Comparison of ENCODE assay signal across 15 cellular contexts in genomic region chr12:29050503-29050902, GRCh38.
DNase-seq lines count a peak whose midpoint lies in the region; ATAC-seq, FAIRE-seq and TF ChIP-seq lines count a peak whose summit lies in the region.
"Had no signal": no experiment of that assay in that cellular context is flagged by ENCODE, and none has a peak within 500 bp of the region (broad histone marks: within the 10 kb centered on the region; RNA-seq: fewer than 3 reads in every experiment).

No MANE protein-coding gene starts in this region.

- peak; percentile 31 for FAIRE-seq in GM12878 (lab: Jason Lieb, UNC)

- no peak overlapping the region for H3K4me2 ChIP-seq in GM12878 (ENCODE audit: control insufficient read depth, insufficient read depth)

- no peaks in the 10 kb centered on the region for H3K9me3 ChIP-seq in GM12878 (replicated peaks; ENCODE audit: control insufficient read depth, insufficient read depth, low read length)
- H3K9me3 ChIP-seq: suprapubic skin had no signal

- ATAC-seq in GM19035 (IDR thresholded peaks at IDR 0.05; ENCODE audit: unreplicated experiment) = peak; percentile 82
- peak; percentile 59 for ATAC-seq in HG02610 (IDR thresholded peaks at IDR 0.05; ENCODE audit: unreplicated experiment)
- peak; percentile 95 for ATAC-seq in HG03354 (IDR thresholded peaks at IDR 0.05; ENCODE audit: poor library complexity, severe bottlenecking, unreplicated experiment)
- peak; percentile 93 for ATAC-seq in GM12878
- ATAC-seq: naive thymus-derived CD4-positive, alpha-beta T cell had no signal

- H3K4me3 ChIP-seq in GM12878 = no peak overlapping the region
- H3K4me3 ChIP-seq: suprapubic skin had no signal

- peaks cover 16% of the 10 kb centered on the region for H3K27me3 Mint-ChIP-seq in activated CD4-positive, alpha-beta memory T cell treated with anti-CD3 and anti-CD28 coated beads, Interleukin-2, amount 10 ng/mL, durations not matched to agents 7 days and 5 days

- POLR2A ChIA-PET in GM12878 (lab: Charles Lee) = no interaction called here
- POLR2A ChIA-PET in activated CD4-positive, alpha-beta memory T cell treated with anti-CD3 and anti-CD28 coated beads, Interleukin-2, amount 10 ng/mL, durations not matched to agents 7 days and 5 days (lab: Charles Lee) = no interaction called here

- BruUV-seq in GM12878 (replicated peaks; lab: Mats Ljungman, UMichigan) = no TSS peak

- H3K79me2 ChIP-seq in GM12878 (ENCODE audit: control insufficient read depth, insufficient read depth, low read length) = no peaks in the 10 kb centered on the region

- H3K4me1 Mint-ChIP-seq in activated CD4-positive, alpha-beta memory T cell treated with anti-CD3 and anti-CD28 coated beads, Interleukin-2, amount 10 ng/mL, durations not matched to agents 7 days and 5 days = no peaks in the 10 kb centered on the region

- H2AFZ ChIP-seq in GM12878 (ENCODE audit: control insufficient read depth, low read depth, low read length) = no peak overlapping the region

- H3K4me1 ChIP-seq in GM12878 (ENCODE audit: control insufficient read depth, insufficient read depth, low read length) = no peaks in the 10 kb centered on the region
- H3K4me1 ChIP-seq: suprapubic skin had no signal

- H3K27ac ChIP-seq in GM12878 (ENCODE audit: control insufficient read depth, insufficient read depth) = no peak overlapping the region
- H3K27ac ChIP-seq: brain microvascular endothelial cell, suprapubic skin had no signal

- WGBS in GM12878 (ENCODE audit: insufficient coverage, insufficient replicate concordance, low lambda C conversion rate, missing lambda C conversion rate) = 2% methylated on average over 3 of the region's 3 CpGs

- no peaks in the 10 kb centered on the region for H3K36me3 Mint-ChIP-seq in activated CD4-positive, alpha-beta memory T cell treated with anti-CD3 and anti-CD28 coated beads, Interleukin-2, amount 10 ng/mL, durations not matched to agents 7 days and 5 days (ENCODE audit: low read depth)
- H3K36me3 Mint-ChIP-seq: naive thymus-derived CD4-positive, alpha-beta T cell had no signal

- H3K9ac ChIP-seq in GM12878 (ENCODE audit: control insufficient read depth, insufficient read depth, low read length) = no peak overlapping the region

- TF ChIP-seq RAD21 in GM12878 (IDR thresholded peaks at IDR 0.05; ENCODE audit: insufficient read depth, low read depth, low read length) = no peak

- no peak for TF ChIP-seq POLR2A in GM12878 (IDR thresholded peaks at IDR 0.05; ENCODE audit: low read depth, low read length)

- H3K27me3 ChIP-seq in GM12878 (replicated peaks in 1 of 2; ENCODE audit: control insufficient read depth in 2 of 2, insufficient read depth in 2 of 2, low read length in 1 of 2) = no peaks in the 10 kb centered on the region
- H3K27me3 ChIP-seq: brain microvascular endothelial cell, suprapubic skin had no signal

- DNase-seq in GM12878 (ENCODE audit: low read depth, low spot score) = no peak
- DNase-seq in effector CD4-positive, alpha-beta T cell = no peak
- DNase-seq in activated effector memory CD4-positive, alpha-beta T cell treated with Interleukin-2 at 50 U/mL for 16 hours = no peak
- no peak for DNase-seq in activated CD4-positive, alpha-beta memory T cell treated with anti-CD3 and anti-CD28 coated beads, Interleukin-2, amount 10 ng/mL, durations not matched to agents 7 days and 5 days
- DNase-seq in NCI-H69 (lab: John Stamatoyannopoulos, UW) = no peak
- DNase-seq: activated CD4-positive, alpha-beta T cell treated with anti-CD3 and anti-CD28 coated beads for 1 hour; glutamatergic neuron; naive thymus-derived CD4-positive, alpha-beta T cell; NCI-H82 had no signal

- SMC1A ChIA-PET in GM12878 (lab: Charles Lee; ENCODE audit: uncharacterized antibody, unreplicated experiment) = no interaction called here

- no peaks in the 10 kb centered on the region for H4K20me1 ChIP-seq in GM12878 (ENCODE audit: control insufficient read depth, insufficient read depth)

- RAD21 ChIA-PET in GM12878 (lab: Charles Lee; ENCODE audit: unreplicated experiment) = no interaction called here

- H3K27ac Mint-ChIP-seq in activated CD4-positive, alpha-beta memory T cell treated with anti-CD3 and anti-CD28 coated beads, Interleukin-2, amount 10 ng/mL, durations not matched to agents 7 days and 5 days = no peak overlapping the region
- H3K27ac Mint-ChIP-seq: activated T-helper 1 cell treated with anti-CD3 and anti-CD28 coated beads, Interleukin-12 subunit alpha, Interleukin-12 subunit beta, Interleukin-2, Interleukin-4 antibody, amounts not matched to agents 30 ng/mL and 10 ng/mL and 1 ng/mL, durations not matched to agents 14 hours and 24 hours and 36 hours; naive thymus-derived CD4-positive, alpha-beta T cell had no signal

- H3K36me3 ChIP-seq in GM12878 (ENCODE audit: control insufficient read depth in 2 of 2, insufficient read depth in 2 of 2, low read length in 1 of 2) = no peaks in the 10 kb centered on the region
- H3K36me3 ChIP-seq: brain microvascular endothelial cell, suprapubic skin had no signal

- H3K9me3 Mint-ChIP-seq in activated CD4-positive, alpha-beta memory T cell treated with anti-CD3 and anti-CD28 coated beads, Interleukin-2, amount 10 ng/mL, durations not matched to agents 7 days and 5 days = no peaks in the 10 kb centered on the region
- H3K9me3 Mint-ChIP-seq: activated T-helper 1 cell treated with anti-CD3 and anti-CD28 coated beads, Interleukin-12 subunit alpha, Interleukin-12 subunit beta, Interleukin-2, Interleukin-4 antibody, amounts not matched to agents 30 ng/mL and 10 ng/mL and 1 ng/mL, durations not matched to agents 14 hours and 24 hours and 36 hours had no signal

- no peak for TF ChIP-seq CTCF in GM12878 (IDR thresholded peaks at IDR 0.05 in 2 of 3, conservative IDR thresholded peaks at IDR 0.05 in 1 of 3; ENCODE audit: control insufficient read depth in 2 of 3, extremely low read depth in 1 of 3, insufficient read depth in 1 of 3, low read depth in 3 of 3, low read length in 3 of 3)

- no peak overlapping the region for H3K4me3 Mint-ChIP-seq in activated CD4-positive, alpha-beta memory T cell treated with anti-CD3 and anti-CD28 coated beads, Interleukin-2, amount 10 ng/mL, durations not matched to agents 7 days and 5 days
- H3K4me3 Mint-ChIP-seq: activated T-helper 1 cell treated with anti-CD3 and anti-CD28 coated beads, Interleukin-12 subunit alpha, Interleukin-12 subunit beta, Interleukin-2, Interleukin-4 antibody, amounts not matched to agents 30 ng/mL and 10 ng/mL and 1 ng/mL, durations not matched to agents 14 hours and 24 hours and 36 hours; naive thymus-derived CD4-positive, alpha-beta T cell had no signal

- intact Hi-C loops in GM12878 (cut with micrococcal nuclease; ENCODE audit: unreplicated experiment) = no loop called here

- CTCF ChIA-PET in GM12878 (lab: Yijun Ruan, JAX) = no interaction called here
- CTCF ChIA-PET in activated CD4-positive, alpha-beta memory T cell treated with anti-CD3 and anti-CD28 coated beads, Interleukin-2, amount 10 ng/mL, durations not matched to agents 7 days and 5 days (lab: Charles Lee) = no interaction called here

- in situ Hi-C loops in GM12878 (cut with MboI) = no loop called here

- TF ChIP-seq EP300 in GM12878 (IDR thresholded peaks at IDR 0.05; ENCODE audit: borderline replicate concordance in 1 of 2, control insufficient read depth in 1 of 2, low read depth in 2 of 2, low read length in 2 of 2) = 0 out of 4 replicates have a peak, but pooled peaks of 1 of the 2 experiments have one; percentile 17

TF ChIP-seq in GM12878, 131 proteins besides CTCF, POLR2A, EP300 and RAD21:
- TF ChIP-seq ZNF24 (IDR thresholded peaks at IDR 0.05) (0 out of 2 replicates have a peak, but pooled peaks have one; percentile 33), GABPA (IDR thresholded peaks at IDR 0.05; ENCODE audit: low read depth) (no peak), USF1 (IDR thresholded peaks at IDR 0.05; ENCODE audit: borderline replicate concordance, extremely low read length, insufficient read depth, low read depth, low read length) (no peak), ZNF217 (IDR thresholded peaks at IDR 0.05) (0 out of 2 replicates have a peak, but pooled peaks have one; percentile 3), IRF4 (IDR thresholded peaks at IDR 0.05; ENCODE audit: low read depth, low read length) (peak; percentile 59; the same call in 1 of the 2 replicates), POLR2AphosphoS2 (IDR thresholded peaks at IDR 0.05; ENCODE audit: low read depth, low read length) (no peak), POLR2AphosphoS5 (IDR thresholded peaks at IDR 0.05; ENCODE audit: low read length) (no peak), SPI1 (IDR thresholded peaks at IDR 0.05; ENCODE audit: borderline replicate concordance, insufficient read depth, low read depth, low read length) (peak; percentile 93)
